ENCODE assay signal across 22 cellular contexts in the genomic region with DNA sequence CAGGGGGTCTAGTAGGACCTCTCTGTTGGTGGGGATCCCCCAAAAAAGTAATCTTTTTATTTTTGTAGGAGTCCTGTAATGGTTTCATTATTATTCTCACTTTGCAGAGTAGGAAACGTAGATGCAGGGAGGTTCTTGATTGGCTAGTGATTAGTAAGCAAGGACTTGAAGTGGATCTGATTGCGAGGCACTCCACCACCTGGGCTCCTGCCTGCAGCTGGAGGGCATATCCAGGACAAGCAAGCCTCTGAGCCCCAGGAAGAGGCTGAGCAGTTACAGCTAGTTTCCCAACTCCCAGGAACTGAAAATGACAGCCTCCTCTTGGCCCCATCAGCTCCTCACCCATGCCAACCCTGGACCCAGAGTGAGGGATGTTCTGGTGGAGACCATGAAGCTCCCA.
"Had no signal": no experiment of that assay in that cellular context is flagged by ENCODE, and none has a peak within 500 bp of the region (broad histone marks: within the 10 kb centered on the region; RNA-seq: fewer than 3 reads in every experiment).

No MANE protein-coding gene starts in this region.

- ATAC-seq: activated T-helper 17 cell treated with anti-CD3 and anti-CD28 coated beads, Interleukin-2, amount 50 U/mL, for 72 hours had no signal

- DNase-seq: activated CD4-positive, alpha-beta memory T cell treated with anti-CD3 and anti-CD28 coated beads, Interleukin-2, amount 10 ng/mL, durations not matched to agents 7 days and 5 days; activated CD4-positive, alpha-beta T cell treated with anti-CD3 and anti-CD28 coated beads, Interleukin-2, amount 10 ng/mL, durations not matched to agents 7 days and 5 days; activated CD4-positive, CD25-positive, alpha-beta regulatory T cell; activated gamma-delta T cell; activated naive CD4-positive, alpha-beta T cell treated with anti-CD3 and anti-CD28 coated beads for 36 hours; activated naive CD8-positive, alpha-beta T cell treated with anti-CD3 and anti-CD28 coated beads for 36 hours; activated T-cell treated with anti-CD3 and anti-CD28 coated beads for 4 hours; activated T-cell treated with anti-CD3 and anti-CD28 coated beads, Interleukin-2, amount 50 U/mL, for 48 hours; brain microvascular endothelial cell; cerebellar nuclear complex; MM.1S; NCI-H1105; NCI-H1436; NCI-H2081; NCI-H2227 treated with DMSO at 0.1 percent for 48 hours; NCI-H82; Peyer's patch; Right ventricle myocardium superior; SJCRH30; SK-N-SH; T-helper 1 cell had no signal
